8 cellular contexts compared by ENCODE assay signal in the genomic region with DNA sequence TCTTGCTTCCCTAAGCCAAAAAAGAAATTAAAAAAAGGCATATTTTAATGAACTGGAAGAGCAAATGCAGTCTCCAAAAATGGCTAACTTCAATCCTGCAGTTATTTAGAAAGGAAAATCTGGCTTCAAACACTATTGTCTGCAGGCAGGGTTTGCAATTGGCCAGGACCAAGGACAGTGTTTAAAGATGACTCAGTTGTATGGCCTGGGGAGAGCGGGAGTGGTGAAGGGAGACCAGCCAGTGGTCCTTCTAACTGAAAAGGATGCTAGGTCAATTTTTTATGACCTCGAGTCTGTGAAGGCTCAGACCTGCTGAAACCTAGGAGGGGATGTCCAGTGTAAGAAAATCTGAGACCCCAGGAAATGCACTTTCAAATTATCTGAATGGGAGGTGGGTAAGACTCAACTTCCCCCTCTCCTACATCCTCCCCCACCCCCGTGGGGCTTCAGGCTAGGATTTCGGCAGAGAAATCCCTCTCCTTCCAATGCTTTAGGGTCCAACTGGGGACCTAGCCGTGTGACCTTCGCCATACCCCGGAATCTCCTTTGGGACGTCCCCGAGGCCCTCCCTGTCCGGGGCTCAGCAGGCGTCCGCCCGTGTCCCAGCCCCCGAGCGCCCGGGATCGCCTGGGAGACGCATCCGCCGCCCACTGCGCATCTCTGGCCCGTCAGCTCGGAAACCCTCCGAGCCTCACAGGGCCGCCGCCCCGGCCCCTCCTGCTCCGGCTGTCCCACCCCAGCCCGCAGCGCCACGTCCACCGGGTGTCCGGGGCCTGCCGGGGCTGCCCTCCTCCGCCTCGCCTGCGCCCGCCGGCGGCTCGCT. TPM values are rescaled to one million over a fixed set of nuclear protein-coding genes. Genes with fewer than 3 reads are reported as not detected.
DNase-seq lines count a peak whose midpoint lies in the region; ATAC-seq and TF ChIP-seq lines count a peak whose summit lies in the region.

No MANE protein-coding gene starts in this region.

- peaks cover 41 to 48% of the 10 kb centered on the region in 2 donors for H3K27me3 Mint-ChIP-seq in T-cell
- peaks cover 46 to 51% (median 47%) of the 10 kb centered on the region in 3 donors for H3K27me3 Mint-ChIP-seq in naive B cell

- H3K27me3 ChIP-seq in DOHH2 (ENCODE audit: control insufficient read depth, low read length) = peaks cover 35% of the 10 kb centered on the region
- H3K27me3 ChIP-seq in esophagus (ENCODE audit: control insufficient read depth in 1 of 2, insufficient read depth in 2 of 2, low read length in 2 of 2) = peaks cover 4 to 5% of the 10 kb centered on the region in 2 donors

- H3K4me1 Mint-ChIP-seq in T-cell = peaks cover 0 to 13% (median 9%) of the 10 kb centered on the region in 3 donors
- H3K4me1 Mint-ChIP-seq in naive B cell = peaks cover 0 to 11% (median 6%) of the 10 kb centered on the region in 3 donors

- CTCF ChIA-PET in T-cell (lab: Charles Lee) = no interaction called here

- peak overlapping the region; percentile 74 to 78 (median 77) for H3K4me3 Mint-ChIP-seq in T-cell
- peak overlapping the region; percentile 68 to 89 (median 85) for H3K4me3 Mint-ChIP-seq in naive B cell

- no peaks in the 10 kb centered on the region for H3F3A ChIP-seq in DOHH2 (ENCODE audit: control insufficient read depth, insufficient read depth)

- H3K4me3 ChIP-seq in DOHH2 (ENCODE audit: low read length) (peak overlapping the region; percentile 75), esophagus (ENCODE audit: low read depth in 1 of 2, low read length in 2 of 2) (peak overlapping the region; percentile 52 to 59)

- ATAC-seq in GM19395 (IDR thresholded peaks at IDR 0.05; ENCODE audit: unreplicated experiment) (peak; percentile 40), HG03520 (IDR thresholded peaks at IDR 0.05; ENCODE audit: unreplicated experiment) (peak; percentile 30), T-cell (replicated peaks in 1 of 4) (peak in 2 of 4 experiments; percentile 46 to 58), naive B cell (ENCODE audit: low read depth in 2 of 2) (peak; percentile 36 to 48)

- H3K4me1 ChIP-seq in DOHH2 (ENCODE audit: control insufficient read depth, low read length) (peaks cover 11% of the 10 kb centered on the region), esophagus (ENCODE audit: control insufficient read depth in 2 of 2, insufficient read depth in 2 of 2, low read length in 1 of 2) (peaks cover 0 to 7% of the 10 kb centered on the region in 2 donors)

- WGBS in esophagus, 2 donors = 2 to 3% methylated on average over 36 to 41 of the region's 41 CpGs

- no peaks in the 10 kb centered on the region for H3K9me3 Mint-ChIP-seq in T-cell
- H3K9me3 Mint-ChIP-seq in naive B cell = no peaks in the 10 kb centered on the region

- TF ChIP-seq CTCF in DOHH2 (IDR thresholded peaks at IDR 0.05; ENCODE audit: low read depth, low read length, poor library complexity, severe bottlenecking) = no peak

- no peaks in the 10 kb centered on the region for H3K79me2 ChIP-seq in DOHH2 (ENCODE audit: control insufficient read depth, low read length)

- no peaks in the 10 kb centered on the region for H3K9me2 ChIP-seq in DOHH2 (replicated peaks; ENCODE audit: control insufficient read depth, low read length)

- H3K27ac ChIP-seq in DOHH2 (ENCODE audit: low read depth, low read length) (no peak overlapping the region), esophagus (ENCODE audit: low read depth in 2 of 2, low read length in 1 of 2) (no peak overlapping the region)

- H3K9me3 ChIP-seq in DOHH2 (ENCODE audit: control insufficient read depth, insufficient read depth, low read length) (no peaks in the 10 kb centered on the region), esophagus (ENCODE audit: control insufficient read depth in 2 of 2, insufficient read depth in 1 of 2, low read depth in 1 of 2, low read length in 1 of 2) (no peaks in the 10 kb centered on the region)

- H3K36me3 Mint-ChIP-seq in T-cell (no peaks in the 10 kb centered on the region), naive B cell (no peaks in the 10 kb centered on the region)

- H3K4me2 ChIP-seq in DOHH2 (ENCODE audit: low read length) = peak overlapping the region; percentile 79

- POLR2A ChIA-PET in T-cell (lab: Charles Lee) = no interaction called here

- no peaks in the 10 kb centered on the region for H3K36me3 ChIP-seq in DOHH2 (ENCODE audit: control insufficient read depth, low read length)
- H3K36me3 ChIP-seq in esophagus (ENCODE audit: control insufficient read depth in 2 of 2, insufficient read depth in 2 of 2, low read length in 1 of 2) = no peaks in the 10 kb centered on the region

- DNase-seq in T-cell (peak in 3 of 34 experiments; percentile 1 to 6 (median 2)), naive B cell (no peak), T1000 (lab: John Stamatoyannopoulos, UW) (no peak), NOMO-1 treated with dmso at 0.1 percent for 144 hours (lab: John Stamatoyannopoulos, UW; ENCODE audit: unreplicated experiment) (no peak)

- H4K20me1 ChIP-seq in DOHH2 (ENCODE audit: control insufficient read depth, insufficient read depth, low read depth, low read length) = no peaks in the 10 kb centered on the region

- no peak overlapping the region for H3K27ac Mint-ChIP-seq in T-cell
- peak overlapping the region in 1 of 6 donors; percentile 88 for H3K27ac Mint-ChIP-seq in naive B cell

RNA-seq across cellular contexts. Expression of a gene that starts 0.6 kb away (rescaled TPM):
- total RNA-seq in T-cell = under 1 TPM in 4 of 5 donors, not detected in 1; 0.06 to 0.35 (median 0.15) TPM
- polyA plus RNA-seq in esophagus = under 1 TPM; 0.06 to 0.12 TPM
- under 1 TPM in 2 of 6 donors, not detected in 4; 0.15 to 0.19 TPM for polyA plus RNA-seq in naive B cell (ENCODE audit: low read depth in 6 of 6)

RNA-seq across cellular contexts. Expression of a gene that starts 45.0 kb away (rescaled TPM):
- 10 to 100 TPM; 71.4 to 87.7 (median 77.8) TPM for total RNA-seq in T-cell
- polyA plus RNA-seq in esophagus (1 to 10 TPM; 7.0 to 8.8 TPM), naive B cell (ENCODE audit: low read depth in 6 of 6) (10 to 100 TPM; 19.8 to 46.0 (median 36.4) TPM)
